Comparison of ENCODE assay signal across 24 cellular contexts in genomic region chr16:77131398-77131797, GRCh38.
"Had no signal": no experiment of that assay in that cellular context is flagged by ENCODE, and none has a peak within 500 bp of the region (broad histone marks: within the 10 kb centered on the region; RNA-seq: fewer than 3 reads in every experiment).

No MANE protein-coding gene starts in this region.

- H3K27me3 ChIP-seq: colonic mucosa, dorsolateral prefrontal cortex, esophagus muscularis mucosa, esophagus squamous epithelium, foreskin keratinocyte, gastrocnemius medialis, gastroesophageal sphincter, heart right ventricle, hepatocyte had no signal

- H3K9me3 ChIP-seq: colonic mucosa, esophagus squamous epithelium, gastrocnemius medialis had no signal

- H3K36me3 ChIP-seq: colonic mucosa, esophagus muscularis mucosa, esophagus squamous epithelium, gastrocnemius medialis, gastroesophageal sphincter, heart right ventricle had no signal

- DNase-seq: colonic mucosa; cortex of kidney; dermis blood vessel endothelial cell; dorsolateral prefrontal cortex; effector CD4-positive, alpha-beta T cell; effector CD8-positive, alpha-beta T cell; effector memory CD4-positive, alpha-beta T cell; effector memory CD8-positive, alpha-beta T cell; endodermal cell; erythroblast; esophagus squamous epithelium; foreskin fibroblast; foreskin keratinocyte; foreskin melanocyte; gastrocnemius medialis; glutamatergic neuron; head of caudate nucleus; heart right ventricle had no signal

- ATAC-seq: effector memory CD8-positive, alpha-beta T cell; esophagus mucosa; foreskin keratinocyte; gastrocnemius medialis; gastroesophageal sphincter; heart right ventricle had no signal

- H3K4me1 ChIP-seq: colonic mucosa, esophagus muscularis mucosa, esophagus squamous epithelium, foreskin keratinocyte, gastrocnemius medialis, gastroesophageal sphincter, heart right ventricle had no signal

- H2AFZ ChIP-seq: hepatocyte had no signal

- H3K4me3 ChIP-seq: colonic mucosa, coronary artery, dorsolateral prefrontal cortex, esophagus muscularis mucosa, esophagus squamous epithelium, gastrocnemius medialis, gastroesophageal sphincter, heart right ventricle, hepatocyte had no signal

- H3K27ac ChIP-seq: colonic mucosa, coronary artery, dorsolateral prefrontal cortex, epithelial cell of prostate, esophagus muscularis mucosa, esophagus squamous epithelium, foreskin keratinocyte, gastrocnemius medialis, gastroesophageal sphincter, heart right ventricle, hepatocyte had no signal

- H3K4me2 ChIP-seq: hepatocyte had no signal

- H3K79me2 ChIP-seq: hepatocyte had no signal
